In genomic region chr4:130563185-130563890, GRCh38 we compare ENCODE assay signal across 8 cellular contexts.
A peak's percentile ranks its signal among the peaks of the same experiment; 100 is the strongest.
DNase-seq lines count a peak whose midpoint lies in the region; ATAC-seq, FAIRE-seq and TF ChIP-seq lines count a peak whose summit lies in the region.
"Had no signal": no experiment of that assay in that cellular context is flagged by ENCODE, and none has a peak within 500 bp of the region (broad histone marks: within the 10 kb centered on the region; RNA-seq: fewer than 3 reads in every experiment).

No MANE protein-coding gene starts in this region.

- TF ChIP-seq POLR2A in GM12891 (IDR thresholded peaks at IDR 0.05; ENCODE audit: low read depth, low read length): no peak

- H3K27ac ChIP-seq in SJCRH30: no peak overlapping the region

- no peaks in the 10 kb centered on the region for H3K4me1 ChIP-seq in SJCRH30

- no peaks in the 10 kb centered on the region for H3K9me3 ChIP-seq in SJCRH30 (replicated peaks)

- no peaks in the 10 kb centered on the region for H3K36me3 ChIP-seq in SJCRH30

- peak overlapping the region; percentile 26; the same call in 1 of the 2 replicates for H3K4me3 ChIP-seq in SJCRH30

- peak; percentile 38 for DNase-seq in HT-29 (ENCODE audit: low spot score)
- peak; percentile 32 to 65 for DNase-seq in SJCRH30
- DNase-seq in globus pallidus (ENCODE audit: low spot score): peak; percentile 41
- DNase-seq in posterior cingulate gyrus: peak in 8 of 10 donors; percentile 6 to 83 (median 28)
- no peak for DNase-seq in stimulated activated CD4-positive, alpha-beta T cell treated with anti-CD3 and anti-CD28 coated beads, Interleukin-4, amount 100 ng/mL, for 1 hour
- no peak for DNase-seq in GM12891 (ENCODE audit: insufficient read length, low spot score)

- no peaks in the 10 kb centered on the region for H3K27me3 ChIP-seq in SJCRH30

- FAIRE-seq in GM12891 (lab: Jason Lieb, UNC): no peak
- FAIRE-seq: TTC549 had no signal

- intact Hi-C loops in posterior cingulate gyrus (cut with DNase I): no loop called here

- ATAC-seq in GM18498 (IDR thresholded peaks at IDR 0.05; ENCODE audit: unreplicated experiment): no peak

TF ChIP-seq in GM12891, 5 proteins besides CTCF, POLR2A, EP300 and RAD21:
- TF ChIP-seq POU2F2 (IDR thresholded peaks at IDR 0.05; ENCODE audit: low read depth, low read length) (no peak), POLR2AphosphoS5 (IDR thresholded peaks at IDR 0.05; ENCODE audit: low read depth, low read length) (no peak), SPI1 (IDR thresholded peaks at IDR 0.05; ENCODE audit: low read depth, low read length) (no peak), PAX5 (IDR thresholded peaks at IDR 0.05; ENCODE audit: insufficient read depth, low read length, severe bottlenecking) (no peak), TAF1 (IDR thresholded peaks at IDR 0.05; ENCODE audit: low read depth, low read length) (no peak)

Comparison
In these comparisons a context has a peak if more than half of its experiments do, and no peak if none do; other contexts are left out.
1. DNase-seq: peak in HT-29 (single experiment), SJCRH30 (2 of 2), globus pallidus (single experiment) and posterior cingulate gyrus (8 of 10); none in stimulated activated CD4-positive, alpha-beta T cell treated with anti-CD3 and anti-CD28 coated beads, Interleukin-4, amount 100 ng/mL, for 1 hour (single experiment) and GM12891 (single experiment).